9 cellular contexts compared by ENCODE assay signal in the genomic region with DNA sequence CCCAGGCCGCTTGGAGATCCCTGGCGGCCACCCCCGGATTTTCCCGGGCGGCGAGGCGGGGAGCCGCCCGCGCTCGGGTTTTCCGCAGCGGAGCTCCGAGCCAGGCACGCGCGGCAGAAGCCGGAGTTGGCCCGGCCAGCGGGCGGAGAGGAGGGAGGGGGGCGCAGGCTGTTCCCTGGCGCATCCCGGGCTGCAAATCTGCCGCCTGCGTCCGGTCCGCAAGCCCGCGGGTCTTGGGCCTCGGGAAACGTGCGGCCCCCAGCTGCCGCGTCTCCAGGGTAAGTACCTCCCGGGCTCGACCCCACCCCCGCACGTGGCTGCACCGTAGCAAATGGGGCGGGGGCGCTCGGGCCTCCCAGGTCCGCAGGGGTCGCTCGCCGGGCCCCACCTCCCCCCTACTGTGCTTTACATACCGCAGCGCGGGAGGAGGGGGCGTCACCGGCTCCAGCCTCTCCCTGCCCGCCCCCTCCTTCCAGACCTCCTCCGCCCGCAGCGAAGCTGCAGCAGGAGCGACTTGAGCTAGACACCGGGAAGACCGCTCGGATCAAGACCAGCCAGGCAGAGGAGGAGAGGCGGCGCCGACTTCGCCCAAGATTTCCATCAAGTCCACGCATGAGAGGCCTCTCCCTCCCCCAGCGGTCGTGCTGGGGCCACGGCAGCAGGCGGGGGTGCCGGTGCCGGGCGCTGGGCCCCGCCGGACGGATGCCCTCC. TPM values are rescaled to one million over a fixed set of nuclear protein-coding genes. Genes with fewer than 3 reads are reported as not detected.
A peak's percentile ranks its signal among the peaks of the same experiment; 100 is the strongest.
DNase-seq lines count a peak whose midpoint lies in the region; ATAC-seq, FAIRE-seq and TF ChIP-seq lines count a peak whose summit lies in the region.
"Had no signal": no experiment of that assay in that cellular context is flagged by ENCODE, and none has a peak within 500 bp of the region (broad histone marks: within the 10 kb centered on the region; RNA-seq: fewer than 3 reads in every experiment).

No MANE protein-coding gene starts in this region.

- H3K4me2 ChIP-seq in GM12878 (ENCODE audit: control insufficient read depth, insufficient read depth): peak overlapping the region; percentile 50; the same call in 1 of the 2 replicates

- TF ChIP-seq POLR2A in GM12878 (IDR thresholded peaks at IDR 0.05; ENCODE audit: low read depth, low read length): no peak

- POLR2A ChIA-PET in GM12878 (lab: Charles Lee): interaction anchor here (0.6 kb wide), 1 partner anchor 13 kb away, joined by 5 read pairs; no protein-coding TSS in a partner anchor

- no peak for TF ChIP-seq CTCF in GM12878 (IDR thresholded peaks at IDR 0.05 in 2 of 3, conservative IDR thresholded peaks at IDR 0.05 in 1 of 3; ENCODE audit: control insufficient read depth in 2 of 3, extremely low read depth in 1 of 3, insufficient read depth in 1 of 3, low read depth in 3 of 3, low read length in 3 of 3)

- TF ChIP-seq RAD21 in GM12878 (IDR thresholded peaks at IDR 0.05; ENCODE audit: insufficient read depth, low read depth, low read length): no peak

- peaks cover 2 to 3% of the 10 kb centered on the region in 2 experiments; a peak in 3 of 4 replicates for H3K36me3 ChIP-seq in GM12878 (ENCODE audit: control insufficient read depth in 2 of 2, insufficient read depth in 2 of 2, low read length in 1 of 2)
- H3K36me3 ChIP-seq in subcutaneous abdominal adipose tissue (ENCODE audit: control insufficient read depth in 5 of 5, insufficient read depth in 5 of 5, low read length in 5 of 5): peaks cover 0 to 10% (median 4%) of the 10 kb centered on the region in 5 donors

- H3K4me1 ChIP-seq in GM12878 (ENCODE audit: control insufficient read depth, insufficient read depth, low read length): no peaks in the 10 kb centered on the region
- peaks cover 1 to 55% (median 44%) of the 10 kb centered on the region in 5 donors for H3K4me1 ChIP-seq in subcutaneous abdominal adipose tissue (ENCODE audit: control insufficient read depth in 5 of 5, insufficient read depth in 5 of 5, low read length in 5 of 5)

- H2AFZ ChIP-seq in GM12878 (ENCODE audit: control insufficient read depth, low read depth, low read length): no peak overlapping the region

- H3K9me3 ChIP-seq in GM12878 (replicated peaks; ENCODE audit: control insufficient read depth, insufficient read depth, low read length) (no peaks in the 10 kb centered on the region), subcutaneous abdominal adipose tissue (ENCODE audit: control insufficient read depth in 5 of 5, low read length in 5 of 5) (no peaks in the 10 kb centered on the region)

- FAIRE-seq in GM12878 (lab: Jason Lieb, UNC): no peak
- FAIRE-seq: G401.6 had no signal

- no peak overlapping the region for H3K9ac ChIP-seq in GM12878 (ENCODE audit: control insufficient read depth, insufficient read depth, low read length)
- peak overlapping the region in 4 of 5 donors; percentile 70 to 89 (median 80) for H3K9ac ChIP-seq in subcutaneous abdominal adipose tissue (ENCODE audit: low read length in 5 of 5)

- no peaks in the 10 kb centered on the region for H3K79me2 ChIP-seq in GM12878 (ENCODE audit: control insufficient read depth, insufficient read depth, low read length)

- WGBS in GM12878 (ENCODE audit: insufficient coverage, insufficient replicate concordance, low lambda C conversion rate, missing lambda C conversion rate): 5% methylated on average over 57 of the region's 75 CpGs

- H3K27ac ChIP-seq in GM12878 (ENCODE audit: control insufficient read depth, insufficient read depth) (no peak overlapping the region), subcutaneous abdominal adipose tissue (ENCODE audit: low read depth, low read length) (peak overlapping the region; percentile 62)

- CTCF ChIA-PET in GM12878 (lab: Yijun Ruan, JAX): interaction anchor here (0.6 to 0.7 kb wide), 2 partner anchors 14 to 240 kb away, joined by 3 read pairs; no protein-coding TSS in a partner anchor

- no TSS peak for BruUV-seq in GM12878 (replicated peaks; lab: Mats Ljungman, UMichigan)

- H4K20me1 ChIP-seq in GM12878 (ENCODE audit: control insufficient read depth, insufficient read depth): no peaks in the 10 kb centered on the region; the same call in 1 of the 2 replicates

- intact Hi-C loops in GM12878 (cut with micrococcal nuclease; ENCODE audit: unreplicated experiment): loop anchor here (1.0 to 5.0 kb wide), 2 partner anchors 80 to 240 kb away; no protein-coding TSS in a partner anchor

- H3K27me3 ChIP-seq in GM12878 (replicated peaks in 1 of 2; ENCODE audit: control insufficient read depth in 2 of 2, insufficient read depth in 2 of 2, low read length in 1 of 2): peaks cover 6 to 16% of the 10 kb centered on the region in 2 experiments; a peak in 3 of 4 replicates
- H3K27me3 ChIP-seq in subcutaneous abdominal adipose tissue (ENCODE audit: control insufficient read depth in 5 of 5, insufficient read depth in 4 of 5, low read length in 5 of 5): no peaks in the 10 kb centered on the region

- H3K4me3 ChIP-seq in GM12878: peak overlapping the region; percentile 17; the same call in 1 of the 2 replicates
- peak overlapping the region in 4 of 5 donors; percentile 64 to 79 (median 74) for H3K4me3 ChIP-seq in subcutaneous abdominal adipose tissue (ENCODE audit: low read depth in 1 of 5, low read length in 5 of 5)

- peak; percentile 3; the same call in 1 of the 3 replicates for ATAC-seq in GM12878
- ATAC-seq in HG03097 (IDR thresholded peaks at IDR 0.05; ENCODE audit: low FRiP score, unreplicated experiment): no peak

- no peak for TF ChIP-seq EP300 in GM12878 (IDR thresholded peaks at IDR 0.05; ENCODE audit: borderline replicate concordance in 1 of 2, control insufficient read depth in 1 of 2, low read depth in 2 of 2, low read length in 2 of 2)

- in situ Hi-C loops in GM12878 (cut with MboI): no loop called here

- RAD21 ChIA-PET in GM12878 (lab: Charles Lee; ENCODE audit: unreplicated experiment): no interaction called here

- SMC1A ChIA-PET in GM12878 (lab: Charles Lee; ENCODE audit: uncharacterized antibody, unreplicated experiment): no interaction called here

- peak; percentile 33 for DNase-seq in activated CD4-positive, alpha-beta T cell treated with anti-CD3 and anti-CD28 coated beads for 48 hours
- no peak for DNase-seq in activated CD4-positive, alpha-beta T cell treated with anti-CD3 and anti-CD28 coated beads for 1 hour
- DNase-seq in GM12878 (ENCODE audit: low read depth, low spot score): no peak
- DNase-seq in islet precursor cell: peak; percentile 92
- no peak for DNase-seq in activated effector memory CD4-positive, alpha-beta T cell treated with Interleukin-2 at 50 U/mL for 16 hours
- DNase-seq in SK-N-DZ (ENCODE audit: low spot score): no peak

TF ChIP-seq in GM12878, 131 proteins besides CTCF, POLR2A, EP300 and RAD21 (continues in another document):
- TF ChIP-seq ESRRA (IDR thresholded peaks at IDR 0.05; ENCODE audit: low read length) (no peak), NFXL1 (IDR thresholded peaks at IDR 0.05; ENCODE audit: borderline replicate concordance) (no peak), RUNX3 (IDR thresholded peaks at IDR 0.05; ENCODE audit: low read length) (no peak), EED (IDR thresholded peaks at IDR 0.05; ENCODE audit: low read depth) (no peak), ZNF217 (IDR thresholded peaks at IDR 0.05) (no peak), SREBF2 (IDR thresholded peaks at IDR 0.05; ENCODE audit: low read length) (no peak), MEF2B (IDR thresholded peaks at IDR 0.05; ENCODE audit: partially characterized antibody, poor library complexity, severe bottlenecking) (no peak), SMAD1 (IDR thresholded peaks at IDR 0.05; ENCODE audit: low read depth, partially characterized antibody) (no peak)

RNA-seq across cellular contexts. Expression of a gene that starts 1.6 kb away (rescaled TPM):
- total RNA-seq in GM12878 (2013; cell fraction: nucleolus; rRNA removed): not detected in 2 replicates
- total RNA-seq in GM12878 (2014; rRNA removed) (not detected in 2 replicates), GM12878 (2014; rRNA removed; fragmentation: Illumina TruSeq; extraction: Trizol) (not detected in 2 replicates), GM12878 (2021) (0.08 TPM in 1 of 2 replicates, not detected in the other)
- polyA plus RNA-seq in GM12878 (2011; ENCODE audit: low read depth): not detected
- polyA plus RNA-seq in GM12878 (2011; rRNA removed) (0.03 TPM in 2 replicates), GM12878 (2014; fragmentation: Illumina TruSeq; extraction: Trizol) (not detected in 2 replicates), GM12878 (2014; fragmentation: Nextera tagmentation; extraction: Ambion mirVana) (1 to 10 TPM in 1 of 2 experiments, under 1 TPM in 1; 0.31 to 1.4 TPM), GM12878 (2014; rRNA removed) (0.04 TPM in 1 of 2 replicates, not detected in the other), GM12878 (2016; fragmentation: Nextera tagmentation; extraction: Ambion mirVana) (under 1 TPM; 0.06 to 0.25 TPM)
- not detected in 2 replicates for polyA plus RNA-seq in GM12878 (2011; cell fraction: cytosol; rRNA removed)
- polyA plus RNA-seq in GM12878 (2011; cell fraction: nucleus; rRNA removed): 0.09 and 0.12 TPM in 2 replicates
- polyA plus RNA-seq in GM12878 (2012): 0.26 TPM in 1 of 2 replicates, not detected in the other
- polyA minus RNA-seq in GM12878 (2011; rRNA and poly(A)+ RNA removed): not detected in 2 replicates
- polyA minus RNA-seq in GM12878 (2011; cell fraction: cytosol; rRNA and poly(A)+ RNA removed): not detected in 2 replicates
- polyA minus RNA-seq in GM12878 (2011; cell fraction: nucleus; rRNA and poly(A)+ RNA removed): not detected in 2 replicates
- polyA plus RNA-seq in SK-N-DZ (2014; cell fraction: cytosol; rRNA removed): 1.7 and 2.3 TPM in 2 replicates
- polyA plus RNA-seq in SK-N-DZ (2014; cell fraction: nucleus; rRNA removed): 12.3 and 12.4 TPM in 2 replicates

RNA-seq across cellular contexts. Expression of a gene that starts 59.6 kb away (rescaled TPM):
- total RNA-seq in GM12878 (2013; cell fraction: nucleolus; rRNA removed): 133 and 139 TPM in 2 replicates
- 52.0 and 56.3 TPM in 2 replicates for total RNA-seq in GM12878 (2014; rRNA removed)
- 63.4 and 64.7 TPM in 2 replicates for total RNA-seq in GM12878 (2014; rRNA removed; fragmentation: Illumina TruSeq; extraction: Trizol)
- total RNA-seq in GM12878 (2021): 73.9 and 80.8 TPM in 2 replicates
- 72.1 TPM for polyA plus RNA-seq in GM12878 (2011; ENCODE audit: low read depth)
- 76.3 and 91.1 TPM in 2 replicates for polyA plus RNA-seq in GM12878 (2011; rRNA removed)
- 48.2 and 61.5 TPM in 2 replicates for polyA plus RNA-seq in GM12878 (2011; cell fraction: cytosol; rRNA removed)
- 98.2 and 138 TPM in 2 replicates for polyA plus RNA-seq in GM12878 (2011; cell fraction: nucleus; rRNA removed)
- polyA plus RNA-seq in GM12878 (2012): 79.2 and 88.1 TPM in 2 replicates
- polyA plus RNA-seq in GM12878 (2014; fragmentation: Illumina TruSeq; extraction: Trizol): 107 and 109 TPM in 2 replicates
- 10 to 100 TPM; 17.2 to 26.4 TPM for polyA plus RNA-seq in GM12878 (2014; fragmentation: Nextera tagmentation; extraction: Ambion mirVana)
- polyA plus RNA-seq in GM12878 (2014; rRNA removed): 94.3 and 100 TPM in 2 replicates
- 10 to 100 TPM; 91.2 to 93.2 TPM for polyA plus RNA-seq in GM12878 (2016; fragmentation: Nextera tagmentation; extraction: Ambion mirVana)
- polyA minus RNA-seq in GM12878 (2011; rRNA and poly(A)+ RNA removed): 46.6 and 48.4 TPM in 2 replicates
- polyA minus RNA-seq in GM12878 (2011; cell fraction: cytosol; rRNA and poly(A)+ RNA removed): 19.5 and 20.0 TPM in 2 replicates
- 25.1 and 44.7 TPM in 2 replicates for polyA minus RNA-seq in GM12878 (2011; cell fraction: nucleus; rRNA and poly(A)+ RNA removed)
- polyA plus RNA-seq in SK-N-DZ (2014; cell fraction: cytosol; rRNA removed): 34.8 and 42.6 TPM in 2 replicates
- 32.7 and 42.1 TPM in 2 replicates for polyA plus RNA-seq in SK-N-DZ (2014; cell fraction: nucleus; rRNA removed)

Comparison
In these comparisons a context has a peak if more than half of its experiments do, and no peak if none do; other contexts are left out.
1. DNase-seq: peak in activated CD4-positive, alpha-beta T cell treated with anti-CD3 and anti-CD28 coated beads for 48 hours (single experiment) and islet precursor cell (single experiment); none in activated CD4-positive, alpha-beta T cell treated with anti-CD3 and anti-CD28 coated beads for 1 hour (single experiment), GM12878 (single experiment), activated effector memory CD4-positive, alpha-beta T cell treated with Interleukin-2 at 50 U/mL for 16 hours (single experiment) and SK-N-DZ (single experiment).